ENCODE assay signal across 8 cellular contexts in the genomic region with DNA sequence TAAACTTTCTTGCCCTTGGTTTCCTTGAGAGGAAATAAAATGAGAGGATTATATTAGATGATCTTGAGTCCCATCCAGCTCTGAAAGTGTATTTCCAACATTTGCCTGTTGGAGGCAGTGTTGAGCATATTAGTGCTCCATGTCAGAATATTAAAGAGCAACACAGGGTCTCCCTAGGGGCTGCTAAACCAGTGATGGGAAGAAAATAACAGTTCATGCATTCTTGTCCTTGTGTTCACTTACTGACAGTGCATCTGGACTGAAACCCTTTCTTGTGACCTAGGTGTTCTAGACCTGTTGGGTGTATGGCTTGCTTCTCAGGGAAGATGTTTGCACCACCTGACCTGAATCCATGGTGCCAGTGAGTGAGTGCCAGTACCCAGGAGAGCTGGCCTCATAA.
DNase-seq lines count a peak whose midpoint lies in the region; ATAC-seq, FAIRE-seq and TF ChIP-seq lines count a peak whose summit lies in the region.

No MANE protein-coding gene starts in this region.

- ATAC-seq in HG02981 (IDR thresholded peaks at IDR 0.05; ENCODE audit: unreplicated experiment): no peak

- no peak overlapping the region for H3K4me2 ChIP-seq in hepatocyte

- no peak for TF ChIP-seq POLR2A in sigmoid colon (IDR thresholded peaks at IDR 0.05)

- no peak overlapping the region for H3K27ac ChIP-seq in 22Rv1
- H3K27ac ChIP-seq in hepatocyte: no peak overlapping the region
- H3K27ac ChIP-seq in sigmoid colon: peak overlapping the region in 2 of 4 donors; percentile 6 to 9

- no peaks in the 10 kb centered on the region for H4K20me1 ChIP-seq in hepatocyte (ENCODE audit: insufficient read depth, poor library complexity, severe bottlenecking)

- peak; percentile 12 for DNase-seq in activated CD4-positive, alpha-beta T cell treated with anti-CD3 and anti-CD28 coated beads, Interleukin-2, amount 50 U/mL, for 1 hour
- DNase-seq in hepatocyte (ENCODE audit: low spot score): no peak
- no peak for DNase-seq in sigmoid colon
- no peak for DNase-seq in hippocampal formation (lab: John Stamatoyannopoulos, UW)
- no peak for DNase-seq in RCC 7860 (ENCODE audit: low spot score)

- H3K36me3 ChIP-seq in hepatocyte (replicated peaks; ENCODE audit: insufficient read depth, low read depth) (no peaks in the 10 kb centered on the region), sigmoid colon (no peaks in the 10 kb centered on the region)

- no peaks in the 10 kb centered on the region for H3K9me2 ChIP-seq in hepatocyte (replicated peaks; ENCODE audit: insufficient read depth)

- H2AFZ ChIP-seq in hepatocyte: no peak overlapping the region

- no peaks in the 10 kb centered on the region for H3K9me3 ChIP-seq in hepatocyte (ENCODE audit: low read depth)
- H3K9me3 ChIP-seq in sigmoid colon: no peaks in the 10 kb centered on the region

- no peak for FAIRE-seq in RCC 7860 (lab: Jason Lieb, UNC)

- H3K79me2 ChIP-seq in hepatocyte: no peaks in the 10 kb centered on the region

- H3K4me1 ChIP-seq in hepatocyte (ENCODE audit: insufficient read depth): no peaks in the 10 kb centered on the region
- H3K4me1 ChIP-seq in sigmoid colon: peaks cover 0 to 15% (median 13%) of the 10 kb centered on the region in 4 donors

- no peaks in the 10 kb centered on the region for H3K27me3 ChIP-seq in hepatocyte
- no peaks in the 10 kb centered on the region for H3K27me3 ChIP-seq in sigmoid colon

- no peak for TF ChIP-seq EP300 in sigmoid colon (IDR thresholded peaks at IDR 0.05)

- H3K4me3 ChIP-seq in hepatocyte: no peak overlapping the region
- H3K4me3 ChIP-seq in sigmoid colon: no peak overlapping the region

- intact Hi-C loops in sigmoid colon (cut with DNase I): loop anchor here (5.0 kb wide), 1 partner anchor 50 kb away; no protein-coding TSS in a partner anchor

- TF ChIP-seq CTCF in 22Rv1 (IDR thresholded peaks at IDR 0.05): peak; percentile 83
- TF ChIP-seq CTCF in GM12872 (IDR thresholded peaks at IDR 0.05; ENCODE audit: insufficient read depth, low read depth, low read length): peak; percentile 61
- peak; percentile 22 for TF ChIP-seq CTCF in hepatocyte (IDR thresholded peaks at IDR 0.05; ENCODE audit: poor library complexity)
- TF ChIP-seq CTCF in sigmoid colon (IDR thresholded peaks at IDR 0.05): no peak

Comparison
In these comparisons a context has a peak if more than half of its experiments do, and no peak if none do; other contexts are left out.
1. CTCF ChIP-seq: peak in 22Rv1 (single experiment), GM12872 (single experiment) and hepatocyte (single experiment); none in sigmoid colon (0 of 4).